13 cellular contexts compared by ENCODE assay signal in genomic region chr7:77831953-77832352, GRCh38.
"Had no signal": no experiment of that assay in that cellular context is flagged by ENCODE, and none has a peak within 500 bp of the region (broad histone marks: within the 10 kb centered on the region; RNA-seq: fewer than 3 reads in every experiment).

No MANE protein-coding gene starts in this region.

- H2AFZ ChIP-seq: hepatocyte had no signal

- H3K36me3 ChIP-seq: adrenal gland, colonic mucosa, pancreas, stomach, thoracic aorta had no signal

- DNase-seq: activated naive CD4-positive, alpha-beta T cell treated with anti-CD3 and anti-CD28 coated beads, Interleukin-2, amount 50 U/mL, for 16 hours; adrenal gland; caudate nucleus; colonic mucosa; kidney glomerular epithelial cell; midbrain; pancreas; stomach; SW 1271 had no signal

- H3K27ac ChIP-seq: adrenal gland, colonic mucosa, hepatocyte, pancreas, stomach, thoracic aorta, VCaP had no signal

- H3K4me3 ChIP-seq: adrenal gland, colonic mucosa, hepatocyte, pancreas, stomach, thoracic aorta had no signal

- ATAC-seq: pancreas had no signal

- H3K4me2 ChIP-seq: hepatocyte had no signal

- H3K27ac Mint-ChIP-seq: activated T-helper 1 cell treated with anti-CD3 and anti-CD28 coated beads, Interleukin-12 subunit alpha, Interleukin-12 subunit beta, Interleukin-2, Interleukin-4 antibody, amounts not matched to agents 30 ng/mL and 10 ng/mL and 1 ng/mL, durations not matched to agents 14 hours and 24 hours and 36 hours had no signal

- H3K27me3 ChIP-seq: adrenal gland, colonic mucosa, hepatocyte, pancreas, stomach had no signal

- H3K4me3 Mint-ChIP-seq: activated T-helper 1 cell treated with anti-CD3 and anti-CD28 coated beads, Interleukin-12 subunit alpha, Interleukin-12 subunit beta, Interleukin-2, Interleukin-4 antibody, amounts not matched to agents 30 ng/mL and 10 ng/mL and 1 ng/mL, durations not matched to agents 14 hours and 24 hours and 36 hours had no signal

- H3K9me3 ChIP-seq: adrenal gland, colonic mucosa, pancreas, stomach, thoracic aorta had no signal

- H3K4me1 ChIP-seq: colonic mucosa, pancreas had no signal
